ENCODE assay signal across 9 cellular contexts in genomic region chr15:79987969-79988368, GRCh38. TPM values are rescaled to one million over a fixed set of nuclear protein-coding genes. Genes with fewer than 3 reads are reported as not detected.
"Had no signal": no experiment of that assay in that cellular context is flagged by ENCODE, and none has a peak within 500 bp of the region (broad histone marks: within the 10 kb centered on the region; RNA-seq: fewer than 3 reads in every experiment).

No MANE protein-coding gene starts in this region.

- FAIRE-seq: H1, H54, HTR-8/SVneo had no signal

- H3K9ac ChIP-seq: GM23248 had no signal

- DNase-seq: GM23248, H9, HCEC 1CT, KBM-7 had no signal

- H3K27ac Mint-ChIP-seq: IgD-negative memory B cell had no signal

- H3K4me3 Mint-ChIP-seq: H9, IgD-negative memory B cell had no signal

- H3K9me3 Mint-ChIP-seq: H9 had no signal

- H2AFZ ChIP-seq: GM23248 had no signal

- H3K4me1 Mint-ChIP-seq: H9 had no signal

- H3K27ac ChIP-seq: GM23248 had no signal

- H3K4me3 ChIP-seq: GM23248 had no signal

RNA-seq across cellular contexts. Expression of gene BCL2A1, which starts 17.0 kb away (rescaled TPM):
- total RNA-seq: GM23248, H1, H9, HT-29 had no signal
- polyA plus RNA-seq: H1 had no signal
